ENCODE assay signal across 19 cellular contexts in genomic region chr2:134628453-134628852, GRCh38.
A peak's percentile ranks its signal among the peaks of the same experiment; 100 is the strongest.
DNase-seq lines count a peak whose midpoint lies in the region; FAIRE-seq and TF ChIP-seq lines count a peak whose summit lies in the region.
"Had no signal": no experiment of that assay in that cellular context is flagged by ENCODE, and none has a peak within 500 bp of the region (broad histone marks: within the 10 kb centered on the region; RNA-seq: fewer than 3 reads in every experiment).

No MANE protein-coding gene starts in this region.

- H3K9me3 Mint-ChIP-seq in astrocyte (ENCODE audit: unreplicated experiment): no peaks in the 10 kb centered on the region
- H3K9me3 Mint-ChIP-seq: H9 had no signal

- H3K36me3 ChIP-seq in astrocyte (ENCODE audit: insufficient read depth, low read length) (no peaks in the 10 kb centered on the region), spleen (no peaks in the 10 kb centered on the region)
- H3K36me3 ChIP-seq: BLaER1 had no signal

- H3K36me3 Mint-ChIP-seq in astrocyte (ENCODE audit: low read depth, unreplicated experiment): no peaks in the 10 kb centered on the region
- H3K36me3 Mint-ChIP-seq: CD4-positive, alpha-beta memory T cell had no signal

- no peak overlapping the region for H3K4me3 Mint-ChIP-seq in astrocyte (ENCODE audit: unreplicated experiment)
- H3K4me3 Mint-ChIP-seq: CD4-positive, alpha-beta memory T cell; H9 had no signal

- no peak overlapping the region for H3K27ac Mint-ChIP-seq in astrocyte (ENCODE audit: unreplicated experiment)
- H3K27ac Mint-ChIP-seq: CD4-positive, alpha-beta memory T cell; H9 had no signal

- WGBS in spleen, 5 donors: 88 to 94% (median 92%) methylated on average over 3 of the region's 3 CpGs

- intact Hi-C loops in spleen (cut with DNase I; ENCODE audit: low total_unique reads): no loop called here

- no peak overlapping the region for H3K4me2 ChIP-seq in astrocyte (ENCODE audit: low read length)
- H3K4me2 ChIP-seq: BLaER1 had no signal

- no peak overlapping the region for H3K4me3 ChIP-seq in astrocyte (ENCODE audit: insufficient read depth, low read depth, low read length)
- H3K4me3 ChIP-seq in spleen: no peak overlapping the region
- H3K4me3 ChIP-seq: BLaER1 had no signal

- no peak for TF ChIP-seq POLR2A in spleen (IDR thresholded peaks at IDR 0.05)

- TF ChIP-seq CTCF in astrocyte (IDR thresholded peaks at IDR 0.05; ENCODE audit: insufficient read depth, low read depth, low read length) (no peak), spleen (IDR thresholded peaks at IDR 0.05 in 8 of 11, conservative IDR thresholded peaks at IDR 0.05 in 3 of 11) (no peak)

- H3K4me1 ChIP-seq in astrocyte (ENCODE audit: insufficient read depth, low read length) (no peaks in the 10 kb centered on the region), spleen (no peaks in the 10 kb centered on the region)
- H3K4me1 ChIP-seq: BLaER1 had no signal

- H3K27ac ChIP-seq in astrocyte (ENCODE audit: low read depth, low read length) (no peak overlapping the region), spleen (no peak overlapping the region)
- H3K27ac ChIP-seq: BLaER1 had no signal

- H2AFZ ChIP-seq in astrocyte (ENCODE audit: low read depth, low read length): peak overlapping the region; percentile 2

- H3K4me1 Mint-ChIP-seq in astrocyte (ENCODE audit: low read depth, unreplicated experiment): no peaks in the 10 kb centered on the region
- H3K4me1 Mint-ChIP-seq: CD4-positive, alpha-beta memory T cell; H9 had no signal

- no peaks in the 10 kb centered on the region for H4K20me1 ChIP-seq in astrocyte (ENCODE audit: insufficient read depth, low read length)
- H4K20me1 ChIP-seq: BLaER1 had no signal

- no peak overlapping the region for H3K9ac ChIP-seq in astrocyte (ENCODE audit: low read length)
- H3K9ac ChIP-seq: BLaER1 had no signal

- H3K9me3 ChIP-seq in astrocyte (ENCODE audit: insufficient read depth, low read depth, low read length) (no peaks in the 10 kb centered on the region), spleen (no peaks in the 10 kb centered on the region)
- H3K9me3 ChIP-seq: BLaER1 had no signal

- H3K27me3 ChIP-seq in astrocyte (ENCODE audit: insufficient read depth, low read length) (no peaks in the 10 kb centered on the region), spleen (replicated peaks in 1 of 7) (no peaks in the 10 kb centered on the region)
- H3K27me3 ChIP-seq: BLaER1 had no signal

- peak; percentile 53 for DNase-seq in NCI-H345 (lab: John Stamatoyannopoulos, UW)
- no peak for DNase-seq in NCI-H345 treated with DMSO at 0.1 percent for 48 hours (lab: John Stamatoyannopoulos, UW; ENCODE audit: unreplicated experiment)
- DNase-seq in DMS53 treated with DMSO at 0.1 percent for 48 hours (lab: John Stamatoyannopoulos, UW; ENCODE audit: unreplicated experiment): peak; percentile 25
- DNase-seq in NCI-H524 (lab: John Stamatoyannopoulos, UW): peak; percentile 47 to 83
- DNase-seq in astrocyte (ENCODE audit: low read depth): no peak
- DNase-seq in spleen: no peak
- no peak for DNase-seq in DMS 273 (lab: John Stamatoyannopoulos, UW; ENCODE audit: unreplicated experiment)
- DNase-seq in stimulated activated CD4-positive, alpha-beta T cell treated with anti-CD3 and anti-CD28 coated beads, Interleukin-1b, Interleukin-23, amount 100 ng/mL, for 48 hours: no peak
- DNase-seq: Calu3; CD4-positive, alpha-beta memory T cell; GDM1; H9; KBM-7; NCI-H1105 treated with DMSO at 0.1 percent for 48 hours; NCI-H2029; NCI-H526 treated with DMSO at 0.1 percent for 48 hours; PC-3; RPMI8226 had no signal

- H3K27me3 Mint-ChIP-seq in astrocyte (ENCODE audit: low read depth, unreplicated experiment): no peaks in the 10 kb centered on the region

- H3K79me2 ChIP-seq in astrocyte (ENCODE audit: insufficient read depth, low read length): no peaks in the 10 kb centered on the region

- FAIRE-seq in astrocyte (lab: Jason Lieb, UNC): no peak

Comparison
In these comparisons a context has a peak if more than half of its experiments do, and no peak if none do; other contexts are left out.
1. DNase-seq: peak in NCI-H345 (single experiment), DMS53 treated with DMSO at 0.1 percent for 48 hours (single experiment) and NCI-H524 (2 of 2); none in NCI-H345 treated with DMSO at 0.1 percent for 48 hours (single experiment), astrocyte (single experiment), spleen (single experiment), DMS 273 (single experiment) and stimulated activated CD4-positive, alpha-beta T cell treated with anti-CD3 and anti-CD28 coated beads, Interleukin-1b, Interleukin-23, amount 100 ng/mL, for 48 hours (single experiment).